ENCODE assay signal across 24 cellular contexts in the genomic region with DNA sequence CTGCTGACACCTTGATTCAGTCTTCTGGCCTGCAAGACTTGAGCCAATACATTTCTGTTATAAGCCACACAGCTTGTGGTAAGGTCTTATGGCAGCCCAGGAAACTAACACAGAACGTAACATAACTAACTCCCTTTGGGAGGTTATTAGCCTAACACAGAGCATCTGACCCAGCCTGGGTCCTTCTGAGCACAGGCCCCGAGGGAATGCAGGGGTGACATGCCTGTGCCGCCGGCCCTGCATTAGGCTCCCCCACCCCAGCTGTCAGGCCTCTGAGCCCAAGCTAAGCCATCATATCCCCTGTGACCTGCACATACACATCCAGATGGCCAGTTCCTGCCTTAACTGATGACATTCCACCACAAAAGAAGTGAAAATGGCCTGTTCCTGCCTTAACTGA. TPM values are rescaled to one million over a fixed set of nuclear protein-coding genes. Genes with fewer than 3 reads are reported as not detected.
"Had no signal": no experiment of that assay in that cellular context is flagged by ENCODE, and none has a peak within 500 bp of the region (broad histone marks: within the 10 kb centered on the region; RNA-seq: fewer than 3 reads in every experiment).

No MANE protein-coding gene starts in this region.

RNA-seq across cellular contexts. Expression of a gene that starts 16.0 kb away (rescaled TPM):
- total RNA-seq: natural killer cell treated with Interleukin-12 subunit alpha and Interleukin-12 subunit beta and Interleukin-15 and Interleukin-18, amount 100 ng/mL, for 72 hours; neural crest cell had no signal

RNA-seq across cellular contexts. Expression of a gene that starts 40.1 kb away (rescaled TPM):
- total RNA-seq: dorsolateral prefrontal cortex; esophagus mucosa; gastrocnemius medialis; glomerular endothelial cell; heart left ventricle; hepatocyte; kidney; left lobe of liver; liver; lung microvascular endothelial cell; mesenteric fat pad; myocyte; natural killer cell treated with Interleukin-12 subunit alpha and Interleukin-12 subunit beta and Interleukin-15 and Interleukin-18, amount 100 ng/mL, for 72 hours; neural crest cell; omental fat pad; pancreas; posterior vena cava; pulmonary artery endothelial cell; suprapubic skin; transverse colon; upper lobe of right lung; uterus had no signal
- polyA plus RNA-seq: heart left ventricle, hepatocyte, liver, pancreas, small intestine, thymus had no signal
